In the genomic region with DNA sequence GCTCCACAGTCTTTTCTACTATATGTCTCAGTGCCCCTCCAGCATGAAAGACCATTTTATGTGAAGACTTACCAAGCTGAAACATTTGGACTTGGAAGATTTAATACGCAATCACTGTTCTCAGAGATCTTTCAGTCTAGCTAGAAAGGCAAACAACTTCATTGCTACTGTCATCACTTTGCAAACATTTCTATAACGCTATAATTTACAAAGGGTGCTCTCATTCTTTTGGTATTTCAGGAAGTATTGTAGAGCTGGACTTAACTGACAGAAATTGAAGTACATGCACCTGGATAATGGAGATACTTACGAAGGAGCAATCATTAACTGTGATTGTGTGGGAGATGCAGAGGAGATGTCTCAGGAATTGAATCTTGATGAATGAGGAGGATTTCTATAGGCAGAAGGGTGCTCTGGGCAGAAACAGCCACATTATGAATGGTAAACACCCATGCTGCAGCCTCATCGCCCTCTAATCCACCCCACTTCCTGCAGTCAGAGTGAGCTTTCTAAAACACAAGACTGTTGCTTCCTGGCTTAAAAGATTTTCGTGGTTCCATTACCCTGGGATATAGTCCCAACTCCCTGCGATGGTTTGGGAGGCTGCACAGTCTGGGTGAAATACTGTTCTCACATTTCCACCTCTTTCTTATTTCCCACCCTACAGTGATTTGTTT, we compare ENCODE assay signal across 18 cellular contexts.
DNase-seq lines count a peak whose midpoint lies in the region; ATAC-seq and TF ChIP-seq lines count a peak whose summit lies in the region.
"Had no signal": no experiment of that assay in that cellular context is flagged by ENCODE, and none has a peak within 500 bp of the region (broad histone marks: within the 10 kb centered on the region; RNA-seq: fewer than 3 reads in every experiment).

No MANE protein-coding gene starts in this region.

- CTCF ChIA-PET in SK-N-SH (lab: Yijun Ruan, JAX) (no interaction called here), PC-3 (lab: Charles Lee) (no interaction called here)

- H3K36me3 ChIP-seq in SK-N-SH (replicated peaks in 1 of 2; ENCODE audit: control insufficient read depth in 1 of 2, insufficient read depth in 2 of 2, low read length in 1 of 2) (no peaks in the 10 kb centered on the region), PC-3 (ENCODE audit: low read depth, low read length) (no peaks in the 10 kb centered on the region)
- H3K36me3 ChIP-seq: SJCRH30 had no signal

- no peak for TF ChIP-seq EP300 in SK-N-SH (IDR thresholded peaks at IDR 0.05; ENCODE audit: borderline replicate concordance in 1 of 2, low read depth in 1 of 2, low read length in 1 of 2)

- POLR2A ChIA-PET in SK-N-SH (lab: Yijun Ruan, JAX) = no interaction called here
- POLR2A ChIA-PET in PC-3 (lab: Charles Lee; ENCODE audit: unreplicated experiment) = no interaction called here

- no peaks in the 10 kb centered on the region for H4K20me1 ChIP-seq in SK-N-SH (ENCODE audit: insufficient read depth)
- H4K20me1 ChIP-seq in PC-3 (ENCODE audit: low read length) = no peaks in the 10 kb centered on the region

- H3K27ac ChIP-seq in SK-N-SH (ENCODE audit: low read depth in 2 of 2, low read length in 1 of 2) (peak overlapping the region in 1 of 2 experiments; percentile 50; a peak in 2 of 4 replicates), PC-3 (ENCODE audit: low read length) (peak overlapping the region; percentile 92)
- H3K27ac ChIP-seq: SJCRH30 had no signal

- intact Hi-C loops in PC-3 (cut with micrococcal nuclease) = loop anchor here (2.0 kb wide), 1 partner anchor 28 kb away; no protein-coding TSS in a partner anchor

- H2AFZ ChIP-seq in SK-N-SH (ENCODE audit: low read depth) (peak overlapping the region; percentile 45), PC-3 (ENCODE audit: low read length) (peak overlapping the region; percentile 66)

- peaks cover 0 to 16% of the 10 kb centered on the region in 2 experiments; a peak in 3 of 4 replicates for H3K4me1 ChIP-seq in SK-N-SH (ENCODE audit: control insufficient read depth in 1 of 2, insufficient read depth in 2 of 2, low read depth in 1 of 2, low read length in 1 of 2)
- H3K4me1 ChIP-seq in PC-3 (ENCODE audit: insufficient read depth, low read length) = peaks cover 24% of the 10 kb centered on the region

- TF ChIP-seq CTCF in SK-N-SH (IDR thresholded peaks at IDR 0.05) (no peak), PC-3 (conservative IDR thresholded peaks at IDR 0.05; ENCODE audit: low read depth, low read length) (no peak), epithelial cell of esophagus (IDR thresholded peaks at IDR 0.05; ENCODE audit: insufficient read depth, low read depth, low read length, missing control alignments) (no peak), GM13976 (IDR thresholded peaks at IDR 0.05; ENCODE audit: borderline replicate concordance, control extremely low read depth, extremely low read depth, insufficient read depth, missing control alignments) (no peak)

- TF ChIP-seq RAD21 in SK-N-SH (IDR thresholded peaks at IDR 0.05; ENCODE audit: low read length) = no peak

- no peak overlapping the region for H3K9ac ChIP-seq in SK-N-SH
- peak overlapping the region; percentile 56 for H3K9ac ChIP-seq in PC-3 (ENCODE audit: low read length)

- in situ Hi-C loops in GM13976 (cut with MboI; ENCODE audit: low sequenced_read_pairs, unreplicated experiment) = no loop called here

- H3F3A ChIP-seq in SK-N-SH (replicated peaks; ENCODE audit: insufficient read depth) (no peaks in the 10 kb centered on the region), PC-3 (ENCODE audit: low read length, unreplicated experiment) (peaks cover 3% of the 10 kb centered on the region)

- WGBS in SK-N-SH (ENCODE audit: low lambda C conversion rate) = 81% methylated on average over 6 of the region's 6 CpGs

- H3K4me2 ChIP-seq in SK-N-SH = 0 out of 2 replicates have a peak overlapping the region, but pooled peaks have one; percentile 48
- H3K4me2 ChIP-seq in PC-3 (ENCODE audit: low read length) = peak overlapping the region; percentile 61

- H3K79me2 ChIP-seq in SK-N-SH (ENCODE audit: insufficient read depth) (no peaks in the 10 kb centered on the region), PC-3 (ENCODE audit: low read length) (no peaks in the 10 kb centered on the region)

- H3K4me3 ChIP-seq in SK-N-SH (ENCODE audit: low read depth in 2 of 2, low read length in 1 of 2) (no peak overlapping the region), PC-3 (ENCODE audit: low read length) (peak overlapping the region; percentile 4; the same call in 1 of the 2 replicates), epithelial cell of esophagus (ENCODE audit: low read length) (no peak overlapping the region)
- H3K4me3 ChIP-seq: SJCRH30 had no signal

- H3K9me2 ChIP-seq in SK-N-SH = no peaks in the 10 kb centered on the region
- no peaks in the 10 kb centered on the region for H3K9me2 ChIP-seq in PC-3 (replicated peaks; ENCODE audit: low read length)

- H3K27me3 ChIP-seq in SK-N-SH (ENCODE audit: insufficient read depth) (no peaks in the 10 kb centered on the region), PC-3 (ENCODE audit: low read length) (no peaks in the 10 kb centered on the region)
- H3K27me3 ChIP-seq: SJCRH30 had no signal

- DNase-seq in SK-N-SH (no peak), PC-3 (peak; percentile 82), epithelial cell of esophagus (ENCODE audit: low read depth) (peak; percentile 13), GM13976 (ENCODE audit: low spot score) (no peak), OCI-M1 (lab: John Stamatoyannopoulos, UW) (no peak)
- DNase-seq: Calu3; CD4-positive, alpha-beta T cell; GF-D8; H9; NCI-H1436 treated with DMSO at 0.1 percent for 48 hours; NCI-H2107; NCI-H446 treated with DMSO at 0.1 percent for 48 hours; NCI-H82; RPMI8226; SJCRH30 had no signal

- BruUV-seq in PC-3 (replicated peaks; lab: Mats Ljungman, UMichigan) = no TSS peak

- H3K9me3 ChIP-seq in SK-N-SH (no peaks in the 10 kb centered on the region), PC-3 (ENCODE audit: low read length) (no peaks in the 10 kb centered on the region)
- H3K9me3 ChIP-seq: SJCRH30 had no signal

- no peak for ATAC-seq in SK-N-SH treated with all-trans-retinoic acid at 6 μM for 48 hours
- peak; percentile 93 for ATAC-seq in PC-3
- ATAC-seq in GM19328 (IDR thresholded peaks at IDR 0.05; ENCODE audit: unreplicated experiment) = no peak
- ATAC-seq in HG02759 (IDR thresholded peaks at IDR 0.05; ENCODE audit: unreplicated experiment) = no peak

TF ChIP-seq in SK-N-SH, 30 proteins besides CTCF, POLR2A, EP300 and RAD21 (continues in another document):
- TF ChIP-seq FOSL2 (IDR thresholded peaks at IDR 0.05; ENCODE audit: borderline replicate concordance, low read depth) (no peak), JUND (IDR thresholded peaks at IDR 0.05) (no peak)
- TF ChIP-seq, protein P1, sequence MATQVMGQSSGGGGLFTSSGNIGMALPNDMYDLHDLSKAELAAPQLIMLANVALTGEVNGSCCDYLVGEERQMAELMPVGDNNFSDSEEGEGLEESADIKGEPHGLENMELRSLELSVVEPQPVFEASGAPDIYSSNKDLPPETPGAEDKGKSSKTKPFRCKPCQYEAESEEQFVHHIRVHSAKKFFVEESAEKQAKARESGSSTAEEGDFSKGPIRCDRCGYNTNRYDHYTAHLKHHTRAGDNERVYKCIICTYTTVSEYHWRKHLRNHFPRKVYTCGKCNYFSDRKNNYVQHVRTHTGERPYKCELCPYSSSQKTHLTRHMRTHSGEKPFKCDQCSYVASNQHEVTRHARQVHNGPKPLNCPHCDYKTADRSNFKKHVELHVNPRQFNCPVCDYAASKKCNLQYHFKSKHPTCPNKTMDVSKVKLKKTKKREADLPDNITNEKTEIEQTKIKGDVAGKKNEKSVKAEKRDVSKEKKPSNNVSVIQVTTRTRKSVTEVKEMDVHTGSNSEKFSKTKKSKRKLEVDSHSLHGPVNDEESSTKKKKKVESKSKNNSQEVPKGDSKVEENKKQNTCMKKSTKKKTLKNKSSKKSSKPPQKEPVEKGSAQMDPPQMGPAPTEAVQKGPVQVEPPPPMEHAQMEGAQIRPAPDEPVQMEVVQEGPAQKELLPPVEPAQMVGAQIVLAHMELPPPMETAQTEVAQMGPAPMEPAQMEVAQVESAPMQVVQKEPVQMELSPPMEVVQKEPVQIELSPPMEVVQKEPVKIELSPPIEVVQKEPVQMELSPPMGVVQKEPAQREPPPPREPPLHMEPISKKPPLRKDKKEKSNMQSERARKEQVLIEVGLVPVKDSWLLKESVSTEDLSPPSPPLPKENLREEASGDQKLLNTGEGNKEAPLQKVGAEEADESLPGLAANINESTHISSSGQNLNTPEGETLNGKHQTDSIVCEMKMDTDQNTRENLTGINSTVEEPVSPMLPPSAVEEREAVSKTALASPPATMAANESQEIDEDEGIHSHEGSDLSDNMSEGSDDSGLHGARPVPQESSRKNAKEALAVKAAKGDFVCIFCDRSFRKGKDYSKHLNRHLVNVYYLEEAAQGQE (IDR thresholded peaks at IDR 0.05; ENCODE audit: low read depth, low read length) = no peak

TF ChIP-seq in SK-N-SH treated with all-trans-retinoic acid at 6 μM for 48 hours, 23 proteins besides CTCF, POLR2A, EP300 and RAD21 (continues in another document):
- no peak for TF ChIP-seq GLIS3 (CRISPR knock-in tag; IDR thresholded peaks at IDR 0.05)
- TF ChIP-seq BACH2 (CRISPR knock-in tag; IDR thresholded peaks at IDR 0.05; ENCODE audit: borderline replicate concordance) = no peak
- TF ChIP-seq ZFP3 (CRISPR knock-in tag; IDR thresholded peaks at IDR 0.05) = no peak
- TF ChIP-seq TCF4 (CRISPR knock-in tag; IDR thresholded peaks at IDR 0.05; ENCODE audit: borderline replicate concordance) = no peak
- TF ChIP-seq, protein P2, sequence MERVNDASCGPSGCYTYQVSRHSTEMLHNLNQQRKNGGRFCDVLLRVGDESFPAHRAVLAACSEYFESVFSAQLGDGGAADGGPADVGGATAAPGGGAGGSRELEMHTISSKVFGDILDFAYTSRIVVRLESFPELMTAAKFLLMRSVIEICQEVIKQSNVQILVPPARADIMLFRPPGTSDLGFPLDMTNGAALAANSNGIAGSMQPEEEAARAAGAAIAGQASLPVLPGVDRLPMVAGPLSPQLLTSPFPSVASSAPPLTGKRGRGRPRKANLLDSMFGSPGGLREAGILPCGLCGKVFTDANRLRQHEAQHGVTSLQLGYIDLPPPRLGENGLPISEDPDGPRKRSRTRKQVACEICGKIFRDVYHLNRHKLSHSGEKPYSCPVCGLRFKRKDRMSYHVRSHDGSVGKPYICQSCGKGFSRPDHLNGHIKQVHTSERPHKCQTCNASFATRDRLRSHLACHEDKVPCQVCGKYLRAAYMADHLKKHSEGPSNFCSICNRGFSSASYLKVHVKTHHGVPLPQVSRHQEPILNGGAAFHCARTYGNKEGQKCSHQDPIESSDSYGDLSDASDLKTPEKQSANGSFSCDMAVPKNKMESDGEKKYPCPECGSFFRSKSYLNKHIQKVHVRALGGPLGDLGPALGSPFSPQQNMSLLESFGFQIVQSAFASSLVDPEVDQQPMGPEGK (CRISPR knock-in tag; IDR thresholded peaks at IDR 0.05; ENCODE audit: borderline replicate concordance) = no peak
- no peak for TF ChIP-seq ZC3H10 (CRISPR knock-in tag; IDR thresholded peaks at IDR 0.05)

Comparison
In these comparisons a context has a peak if more than half of its experiments do, and no peak if none do; other contexts are left out.
1. DNase-seq: peak in PC-3 (single experiment) and epithelial cell of esophagus (single experiment); none in SK-N-SH (single experiment), GM13976 (single experiment) and OCI-M1 (single experiment).